In the genomic region with DNA sequence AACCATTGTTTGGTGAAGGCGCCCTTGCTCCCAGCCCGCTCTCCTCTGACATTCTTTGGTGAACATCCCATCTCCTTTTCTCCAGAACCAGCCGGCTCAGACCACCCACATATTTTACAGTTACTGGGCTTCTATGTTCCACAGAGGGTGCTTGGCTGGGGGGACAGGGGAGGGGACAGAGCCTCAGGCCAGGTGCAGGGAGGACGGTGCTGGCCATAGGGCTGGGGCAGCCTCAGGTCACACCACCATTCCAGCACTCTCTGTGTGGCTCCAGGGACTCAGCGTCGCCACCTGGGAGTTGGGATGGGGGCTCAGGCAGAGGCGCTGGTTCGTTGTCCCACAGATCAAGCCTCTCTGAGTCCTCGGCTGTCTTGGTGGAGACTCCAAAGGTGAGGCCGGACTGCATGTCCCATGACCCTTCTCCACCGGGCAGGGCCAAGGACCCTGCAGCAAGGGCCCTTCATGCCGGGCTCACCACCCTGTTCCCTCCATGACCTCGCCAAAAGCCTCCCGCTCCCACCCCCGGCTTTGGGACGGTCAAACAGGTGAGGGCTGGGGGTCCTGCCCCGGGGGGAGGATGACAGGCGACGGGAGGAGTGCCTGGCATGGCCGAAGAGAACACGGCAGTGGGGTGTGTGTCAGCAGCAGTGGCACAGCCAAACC, we compare ENCODE assay signal across 6 cellular contexts.
DNase-seq lines count a peak whose midpoint lies in the region; ATAC-seq and TF ChIP-seq lines count a peak whose summit lies in the region.
"Not testable (repeated sequence)": the region's sequence is repeated elsewhere in the genome, so short reads cannot be mapped to it uniquely, and the experiment has no call there.

No MANE protein-coding gene starts in this region.

- not testable (repeated sequence) for TF ChIP-seq POLR2A in breast epithelium (IDR thresholded peaks at IDR 0.05); ovary (IDR thresholded peaks at IDR 0.05); tibial nerve (IDR thresholded peaks at IDR 0.05)

- TF ChIP-seq CTCF in breast epithelium (IDR thresholded peaks at IDR 0.05); ovary (IDR thresholded peaks at IDR 0.05); tibial nerve (IDR thresholded peaks at IDR 0.05): not testable (repeated sequence)

- not testable (repeated sequence) for H3K9me3 ChIP-seq in NT2/D1 (ENCODE audit: insufficient read depth, low read length); breast epithelium; right cardiac atrium (ENCODE audit: control insufficient read depth, low read length); ovary; tibial nerve

- peak overlapping the region; percentile 42 for H3K9ac ChIP-seq in NT2/D1 (ENCODE audit: insufficient read length, low read depth)
- H3K9ac ChIP-seq in mesendoderm (ENCODE audit: low read length), result not testable (repeated sequence)

- not testable (repeated sequence) for ATAC-seq in right cardiac atrium

- not testable (repeated sequence) for H2BK15ac ChIP-seq in mesendoderm (replicated peaks; ENCODE audit: low read depth)

- not testable (repeated sequence) for H3K56ac ChIP-seq in mesendoderm (ENCODE audit: low read length)

- peaks cover 10% of the 10 kb centered on the region for H3K4me1 ChIP-seq in NT2/D1 (ENCODE audit: insufficient read depth, insufficient read length)
- H3K4me1 ChIP-seq in breast epithelium; right cardiac atrium (ENCODE audit: control insufficient read depth, insufficient read depth, low read length); mesendoderm (ENCODE audit: control insufficient read depth, low read depth, low read length); ovary (ENCODE audit: insufficient read depth): not testable (repeated sequence)
- H3K4me1 ChIP-seq in tibial nerve, result peaks cover 0 to 23% (median 3%) of the 10 kb centered on the region in 4 donors

- WGBS in right cardiac atrium, result 88% methylated on average over 21 of the region's 21 CpGs
- WGBS in mesendoderm (ENCODE audit: extremely low coverage, insufficient coverage, low lambda C conversion rate), result no CpG with 5 or more reads among the region's 21 CpGs
- 71 to 76% (median 73%) methylated on average over 18 to 21 of the region's 21 CpGs for WGBS in ovary, 3 donors
- WGBS in tibial nerve, 2 donors, result 72 to 74% methylated on average over 13 to 20 of the region's 21 CpGs

- not testable (repeated sequence) for H3K18ac ChIP-seq in mesendoderm (ENCODE audit: low read length)

- H4K8ac ChIP-seq in mesendoderm (ENCODE audit: low read depth, low read length), result not testable (repeated sequence)

- DNase-seq in NT2/D1 (ENCODE audit: low read depth, low spot score); breast epithelium (ENCODE audit: low spot score in 2 of 2); tibial nerve (ENCODE audit: low spot score in 2 of 2): not testable (repeated sequence)
- DNase-seq in right cardiac atrium (peak in 2 of 3 donors; percentile 54 to 58), mesendoderm (peak; percentile 6), ovary (peak in 1 of 5 donors; percentile 44)

- intact Hi-C loops in breast epithelium (cut with DNase I; ENCODE audit: low total_unique reads); right cardiac atrium (cut with DNase I); ovary (cut with DNase I): not testable (repeated sequence)

- TF ChIP-seq EP300 in ovary (IDR thresholded peaks at IDR 0.05); tibial nerve (IDR thresholded peaks at IDR 0.05): not testable (repeated sequence)

- H3K36me3 ChIP-seq in NT2/D1 (ENCODE audit: insufficient read depth, insufficient read length, low read length); breast epithelium; mesendoderm (ENCODE audit: control insufficient read depth, insufficient read depth, low read length); ovary; tibial nerve: not testable (repeated sequence)

- H2BK120ac ChIP-seq in mesendoderm (ENCODE audit: low read depth, low read length), result not testable (repeated sequence)

- not testable (repeated sequence) for H2BK5ac ChIP-seq in mesendoderm (ENCODE audit: low read length)

- not testable (repeated sequence) for H3K27me3 ChIP-seq in NT2/D1 (ENCODE audit: insufficient read depth, insufficient read length); breast epithelium; right cardiac atrium (ENCODE audit: control insufficient read depth, insufficient read depth); mesendoderm (ENCODE audit: insufficient read depth, low read length, poor library complexity); ovary; tibial nerve

- not testable (repeated sequence) for H3K79me1 ChIP-seq in mesendoderm (ENCODE audit: low read length)

- not testable (repeated sequence) for H2AK5ac ChIP-seq in mesendoderm (ENCODE audit: low read length)

- H3K27ac ChIP-seq in breast epithelium, result peak overlapping the region; percentile 71 to 83
- H3K27ac ChIP-seq in right cardiac atrium (ENCODE audit: low read length); mesendoderm (ENCODE audit: low read depth, low read length): not testable (repeated sequence)
- peak overlapping the region; percentile 66 to 81 for H3K27ac ChIP-seq in ovary
- H3K27ac ChIP-seq in tibial nerve, result peak overlapping the region; percentile 8 to 86 (median 62)

- not testable (repeated sequence) for H3K23ac ChIP-seq in mesendoderm (ENCODE audit: low read length)

- not testable (repeated sequence) for H3K79me2 ChIP-seq in mesendoderm (ENCODE audit: control insufficient read depth, insufficient read depth, low read length)

- H3K4me2 ChIP-seq in mesendoderm (ENCODE audit: low read length), result not testable (repeated sequence)

- not testable (repeated sequence) for H4K5ac ChIP-seq in mesendoderm (ENCODE audit: low read length)

- not testable (repeated sequence) for H3K4ac ChIP-seq in mesendoderm (ENCODE audit: low read depth, low read length)

- not testable (repeated sequence) for H3K4me3 ChIP-seq in NT2/D1 (ENCODE audit: insufficient read length, low read depth); right cardiac atrium (ENCODE audit: low read length); mesendoderm (ENCODE audit: low read length); ovary; tibial nerve
- H3K4me3 ChIP-seq in breast epithelium, result peak overlapping the region in 1 of 3 donors; percentile 46
